13 cellular contexts compared by ENCODE assay signal in genomic region chr20:44154521-44155001, GRCh38. TPM values are rescaled to one million over a fixed set of nuclear protein-coding genes. Genes with fewer than 3 reads are reported as not detected.
DNase-seq lines count a peak whose midpoint lies in the region; ATAC-seq and TF ChIP-seq lines count a peak whose summit lies in the region.
"Had no signal": no experiment of that assay in that cellular context is flagged by ENCODE, and none has a peak within 500 bp of the region (broad histone marks: within the 10 kb centered on the region; RNA-seq: fewer than 3 reads in every experiment).

No MANE protein-coding gene starts in this region.

- H3K4ac ChIP-seq in mesendoderm (ENCODE audit: low read depth, low read length): no peak overlapping the region

- H4K5ac ChIP-seq in mesendoderm (ENCODE audit: low read length): no peak overlapping the region

- ATAC-seq in stimulated activated naive B cell treated with anti-CD40 and anti-IgM and Interleukin-4, amounts not matched to agents 10 μg/mL and 1 μg/mL and 100 μg/mL, for 72 hours (replicated peaks): no peak
- no peak for ATAC-seq in HG03025 (IDR thresholded peaks at IDR 0.05; ENCODE audit: low FRiP score, unreplicated experiment)
- ATAC-seq: esophagus mucosa, GM12878 had no signal

- no peak overlapping the region for H3K18ac ChIP-seq in mesendoderm (ENCODE audit: low read length)

- no peak overlapping the region for H3K27ac Mint-ChIP-seq in stimulated activated naive B cell treated with anti-CD40 and anti-IgM and Interleukin-4, amounts not matched to agents 10 μg/mL and 1 μg/mL and 100 μg/mL, for 72 hours

- peaks cover 5 to 7% of the 10 kb centered on the region in 2 donors for H3K9me3 Mint-ChIP-seq in stimulated activated naive B cell treated with anti-CD40 and anti-IgM and Interleukin-4, amounts not matched to agents 10 μg/mL and 1 μg/mL and 100 μg/mL, for 72 hours

- H3K36me3 Mint-ChIP-seq in stimulated activated naive B cell treated with anti-CD40 and anti-IgM and Interleukin-4, amounts not matched to agents 10 μg/mL and 1 μg/mL and 100 μg/mL, for 72 hours: no peaks in the 10 kb centered on the region

- no peak overlapping the region for H3K4me2 ChIP-seq in mesendoderm (ENCODE audit: low read length)

- H3K27me3 Mint-ChIP-seq in stimulated activated naive B cell treated with anti-CD40 and anti-IgM and Interleukin-4, amounts not matched to agents 10 μg/mL and 1 μg/mL and 100 μg/mL, for 72 hours: peaks cover 28 to 39% of the 10 kb centered on the region in 2 donors

- H3K4me3 ChIP-seq in astrocyte of the spinal cord (ENCODE audit: low read depth, low read length) (no peak overlapping the region), mesendoderm (ENCODE audit: low read length) (no peak overlapping the region), tibial artery (no peak overlapping the region)
- H3K4me3 ChIP-seq: GM12878, tibial nerve had no signal

- no peaks in the 10 kb centered on the region for H3K4me1 ChIP-seq in mesendoderm (ENCODE audit: control insufficient read depth, low read depth, low read length)
- H3K4me1 ChIP-seq in tibial artery: peaks cover 0 to 94% (median 52%) of the 10 kb centered on the region in 4 donors
- H3K4me1 ChIP-seq: tibial nerve had no signal

- no CpG with 5 or more reads among the region's 7 CpGs for WGBS in mesendoderm (ENCODE audit: extremely low coverage, insufficient coverage, low lambda C conversion rate)

- H3K36me3 ChIP-seq in mesendoderm (ENCODE audit: control insufficient read depth, insufficient read depth, low read length): no peaks in the 10 kb centered on the region
- H3K36me3 ChIP-seq in tibial artery: peaks cover 11 to 18% (median 12%) of the 10 kb centered on the region in 3 donors
- H3K36me3 ChIP-seq: tibial nerve had no signal

- H3K27me3 ChIP-seq in mesendoderm (ENCODE audit: insufficient read depth, low read length, poor library complexity): no peaks in the 10 kb centered on the region
- no peaks in the 10 kb centered on the region for H3K27me3 ChIP-seq in tibial artery
- H3K27me3 ChIP-seq: tibial nerve had no signal

- H3K27ac ChIP-seq in mesendoderm (ENCODE audit: low read depth, low read length) (no peak overlapping the region), tibial artery (peak overlapping the region; percentile 90 to 92)
- H3K27ac ChIP-seq: tibial nerve had no signal

- H3K4me3 Mint-ChIP-seq in stimulated activated naive B cell treated with anti-CD40 and anti-IgM and Interleukin-4, amounts not matched to agents 10 μg/mL and 1 μg/mL and 100 μg/mL, for 72 hours: no peak overlapping the region

- intact Hi-C loops in tibial artery (cut with DNase I; ENCODE audit: low total_unique reads): no loop called here

- in situ Hi-C loops in astrocyte of the spinal cord (cut with HindIII; ENCODE audit: low sequenced_read_pairs): no loop called here

- no peak overlapping the region for H2AK5ac ChIP-seq in mesendoderm (ENCODE audit: low read length)

- no peak overlapping the region for H2BK15ac ChIP-seq in mesendoderm (replicated peaks; ENCODE audit: low read depth)

- H3K56ac ChIP-seq in mesendoderm (ENCODE audit: low read length): no peak overlapping the region

- no peaks in the 10 kb centered on the region for H3K4me1 Mint-ChIP-seq in stimulated activated naive B cell treated with anti-CD40 and anti-IgM and Interleukin-4, amounts not matched to agents 10 μg/mL and 1 μg/mL and 100 μg/mL, for 72 hours

- no peak overlapping the region for H2BK120ac ChIP-seq in mesendoderm (ENCODE audit: low read depth, low read length)

- H3K9ac ChIP-seq in mesendoderm (ENCODE audit: low read length): no peak overlapping the region

- DNase-seq in NCI-H2227 (lab: John Stamatoyannopoulos, UW; ENCODE audit: unreplicated experiment): peak; percentile 17
- DNase-seq in NCI-H2227 treated with DMSO at 0.1 percent for 48 hours (lab: John Stamatoyannopoulos, UW): no peak
- DNase-seq in astrocyte of the spinal cord (ENCODE audit: low read depth, low spot score): no peak
- peak; percentile 78 for DNase-seq in mesendoderm
- peak in 1 of 2 donors; percentile 78 for DNase-seq in tibial artery
- DNase-seq in stimulated activated naive B cell treated with anti-CD40 and anti-IgM and Interleukin-4, amounts not matched to agents 10 μg/mL and 1 μg/mL and 100 μg/mL, for 72 hours: no peak
- DNase-seq in stimulated activated CD4-positive, alpha-beta T cell treated with anti-CD3 and anti-CD28 coated beads, Interleukin-2, amount 100 ng/mL, for 24 hours: no peak
- DNase-seq: activated CD4-positive, alpha-beta T cell treated with anti-CD3 and anti-CD28 coated beads, Interleukin-2, amount 50 U/mL, for 4 hours had no signal

- H3K79me2 ChIP-seq in mesendoderm (ENCODE audit: control insufficient read depth, insufficient read depth, low read length): no peaks in the 10 kb centered on the region

- H3K79me1 ChIP-seq in mesendoderm (ENCODE audit: low read length): no peaks in the 10 kb centered on the region

- H2BK5ac ChIP-seq in mesendoderm (ENCODE audit: low read length): no peak overlapping the region

- TF ChIP-seq CTCF in astrocyte of the spinal cord (IDR thresholded peaks at IDR 0.05; ENCODE audit: low read depth, low read length) (peak; percentile 8), tibial artery (IDR thresholded peaks at IDR 0.05) (no peak)

- no peak overlapping the region for H4K8ac ChIP-seq in mesendoderm (ENCODE audit: low read depth, low read length)

- no peak overlapping the region for H3K23ac ChIP-seq in mesendoderm (ENCODE audit: low read length)

- no peaks in the 10 kb centered on the region for H3K9me3 ChIP-seq in tibial artery

RNA-seq across cellular contexts. Expression of gene JPH2, which starts 32.4 kb away (rescaled TPM):
- 2.3 TPM for polyA plus RNA-seq in mesendoderm (2013, experiment 1 of 2)
- polyA plus RNA-seq in mesendoderm (2013, experiment 2 of 2): 2.3 TPM
- polyA plus RNA-seq: naive thymus-derived CD4-positive, alpha-beta T cell had no signal

RNA-seq across cellular contexts. Expression of gene OSER1, which starts 56.0 kb away (rescaled TPM):
- 27.3 TPM for polyA plus RNA-seq in mesendoderm (2013, experiment 1 of 2)
- polyA plus RNA-seq in mesendoderm (2013, experiment 2 of 2): 27.4 TPM

Comparison
In these comparisons a context has a peak if more than half of its experiments do, and no peak if none do; other contexts are left out.
1. DNase-seq: peak in NCI-H2227 (single experiment) and mesendoderm (single experiment); none in NCI-H2227 treated with DMSO at 0.1 percent for 48 hours (single experiment), astrocyte of the spinal cord (single experiment), stimulated activated naive B cell treated with anti-CD40 and anti-IgM and Interleukin-4, amounts not matched to agents 10 μg/mL and 1 μg/mL and 100 μg/mL, for 72 hours (single experiment) and stimulated activated CD4-positive, alpha-beta T cell treated with anti-CD3 and anti-CD28 coated beads, Interleukin-2, amount 100 ng/mL, for 24 hours (0 of 2).